Comparison of ENCODE assay signal across 9 cellular contexts in genomic region chr10:124640538-124641231, GRCh38.
DNase-seq lines count a peak whose midpoint lies in the region; ATAC-seq and TF ChIP-seq lines count a peak whose summit lies in the region.
"Had no signal": no experiment of that assay in that cellular context is flagged by ENCODE, and none has a peak within 500 bp of the region (broad histone marks: within the 10 kb centered on the region; RNA-seq: fewer than 3 reads in every experiment).

No MANE protein-coding gene starts in this region.

- H3K36me3 ChIP-seq in KOPT-K1 (ENCODE audit: insufficient read depth, low read length), result no peaks in the 10 kb centered on the region
- H3K36me3 ChIP-seq: SJSA1 had no signal

- DNase-seq in activated T-cell treated with anti-CD3 and anti-CD28 coated beads, Interleukin-2, amount 50 U/mL, for 4 hours, result no peak
- no peak for DNase-seq in activated T-cell treated with anti-CD3 and anti-CD28 coated beads, Interleukin-2, amount 50 U/mL, for 1 hour
- peak; percentile 71 for DNase-seq in ecto neural progenitor cell (ENCODE audit: low spot score)
- no peak for DNase-seq in progenitor cell of endocrine pancreas (ENCODE audit: low spot score, unreplicated experiment)
- no peak for DNase-seq in kidney tubule cell (ENCODE audit: low spot score)
- DNase-seq in middle frontal gyrus (ENCODE audit: extremely low spot score, low spot score), result no peak
- no peak for DNase-seq in stimulated activated CD4-positive, alpha-beta T cell treated with anti-CD3 and anti-CD28 coated beads, Interleukin-15, amount 100 ng/mL, for 24 hours

- H3K4me1 Mint-ChIP-seq in activated T-cell treated with anti-CD3 and anti-CD28 coated beads, Interleukin-2, amount 50 U/mL, for 4 hours (ENCODE audit: low read depth), result peaks cover 92% of the 10 kb centered on the region
- H3K4me1 Mint-ChIP-seq in progenitor cell of endocrine pancreas (ENCODE audit: low read depth), result peaks cover 11% of the 10 kb centered on the region

- H3K27ac Mint-ChIP-seq in progenitor cell of endocrine pancreas, result peak overlapping the region; percentile 76

- peaks cover 7% of the 10 kb centered on the region for H3K36me3 Mint-ChIP-seq in activated T-cell treated with anti-CD3 and anti-CD28 coated beads, Interleukin-2, amount 50 U/mL, for 4 hours (ENCODE audit: insufficient read depth)
- peaks cover 2% of the 10 kb centered on the region for H3K36me3 Mint-ChIP-seq in progenitor cell of endocrine pancreas (ENCODE audit: insufficient read depth)

- peak overlapping the region; percentile 97 for H3K27ac ChIP-seq in KOPT-K1 (ENCODE audit: low read depth, low read length, poor library complexity, severe bottlenecking)
- H3K27ac ChIP-seq: SJSA1 had no signal

- TF ChIP-seq CTCF in progenitor cell of endocrine pancreas (IDR thresholded peaks at IDR 0.05; ENCODE audit: unreplicated experiment), result no peak

- peak; percentile 30 to 35 for ATAC-seq in activated T-cell treated with anti-CD3 and anti-CD28 coated beads, Interleukin-2, amount 50 U/mL, for 4 hours

- no peaks in the 10 kb centered on the region for H3K9me3 Mint-ChIP-seq in activated T-cell treated with anti-CD3 and anti-CD28 coated beads, Interleukin-2, amount 50 U/mL, for 4 hours
- no peaks in the 10 kb centered on the region for H3K9me3 Mint-ChIP-seq in progenitor cell of endocrine pancreas (ENCODE audit: low read depth)

- peak overlapping the region; percentile 62 for H3K4me3 Mint-ChIP-seq in activated T-cell treated with anti-CD3 and anti-CD28 coated beads, Interleukin-2, amount 50 U/mL, for 4 hours
- no peak overlapping the region for H3K4me3 Mint-ChIP-seq in progenitor cell of endocrine pancreas (ENCODE audit: low read depth)

- H3K27me3 Mint-ChIP-seq in activated T-cell treated with anti-CD3 and anti-CD28 coated beads, Interleukin-2, amount 50 U/mL, for 4 hours (ENCODE audit: low read depth), result no peaks in the 10 kb centered on the region
- no peaks in the 10 kb centered on the region for H3K27me3 Mint-ChIP-seq in progenitor cell of endocrine pancreas

- H3K9me3 ChIP-seq in KOPT-K1 (ENCODE audit: insufficient read depth, low read length, poor library complexity, severe bottlenecking), result no peaks in the 10 kb centered on the region
- H3K9me3 ChIP-seq: SJSA1 had no signal
